28 cellular contexts compared by ENCODE assay signal in genomic region chr7:98683514-98683913, GRCh38.
"Had no signal": no experiment of that assay in that cellular context is flagged by ENCODE, and none has a peak within 500 bp of the region (broad histone marks: within the 10 kb centered on the region; RNA-seq: fewer than 3 reads in every experiment).

No MANE protein-coding gene starts in this region.

- H3K9me3 ChIP-seq: suprapubic skin, testis, thoracic aorta, thyroid gland, transverse colon, upper lobe of left lung, upper lobe of right lung, uterus, vagina had no signal

- H3K27ac ChIP-seq: stomach, suprapubic skin, testis, thoracic aorta, thyroid gland, tibial artery, tibial nerve, transverse colon, upper lobe of left lung, upper lobe of right lung, uterus, vagina had no signal

- H3K4me3 ChIP-seq: stomach, suprapubic skin, testis, thoracic aorta, thyroid gland, tibial artery, tibial nerve, transverse colon, upper lobe of left lung, upper lobe of right lung, uterus, vagina had no signal

- H3K4me1 ChIP-seq: stomach, suprapubic skin, testis, thyroid gland, tibial artery, tibial nerve, transverse colon, upper lobe of left lung, upper lobe of right lung, uterus, vagina had no signal

- DNase-seq: stimulated activated CD4-positive, alpha-beta T cell treated with anti-CD3 and anti-CD28 coated beads, Interleukin-2, amount 100 ng/mL, for 48 hours; stimulated activated CD4-positive, alpha-beta T cell treated with anti-CD3 and anti-CD28 coated beads, Interleukin-4, amount 100 ng/mL, for 1 hour; stimulated activated CD4-positive, alpha-beta T cell treated with anti-CD3 and anti-CD28 coated beads, Interleukin-4, amount 100 ng/mL, for 24 hours; stimulated activated CD4-positive, alpha-beta T cell treated with anti-CD3 and anti-CD28 coated beads, Interleukin-4, amount 100 ng/mL, for 4 hours; stimulated activated CD8-positive, alpha-beta memory T cell treated with anti-CD3 and anti-CD28 coated beads, Interleukin-4, amount 100 ng/mL, for 48 hours; stimulated activated naive B cell treated with anti-CD40 and anti-IgM and Interleukin-4, amounts not matched to agents 10 μg/mL and 1 μg/mL and 100 μg/mL, for 72 hours; stimulated activated naive CD4-positive, alpha-beta T cell; stimulated activated naive CD4-positive, alpha-beta T cell treated with Interleukin-2 at 50 U/mL for 16 hours; stimulated activated naive CD8-positive, alpha-beta T cell treated with anti-CD3 and anti-CD28 coated beads, Interleukin-15, amount 100 ng/mL, for 72 hours; stimulated activated naive CD8-positive, alpha-beta T cell treated with anti-CD3 and anti-CD28 coated beads, Interleukin-15, Interleukin-2, amounts not matched to agents 100 U/mL and 50 U/mL, for 24 hours; stomach; substantia nigra; testis; thyroid gland; tibial artery; transverse colon; trophoblast cell; upper lobe of left lung; upper lobe of right lung; uterus had no signal

- H3K36me3 Mint-ChIP-seq: stimulated activated effector memory CD8-positive, alpha-beta T cell treated with anti-CD3 and anti-CD28 coated beads, Interleukin-12 subunit alpha, Interleukin-12 subunit beta, amount 100 ng/mL, for 72 hours; stimulated activated memory B cell treated with anti-CD40 and anti-IgM and Interleukin-4, amounts not matched to agents 10 μg/mL and 1 μg/mL and 100 μg/mL, for 72 hours; type B pancreatic cell had no signal

- H3K27ac Mint-ChIP-seq: stimulated activated effector memory CD8-positive, alpha-beta T cell treated with anti-CD3 and anti-CD28 coated beads, Interleukin-12 subunit alpha, Interleukin-12 subunit beta, amount 100 ng/mL, for 72 hours; stimulated activated memory B cell treated with anti-CD40 and anti-IgM and Interleukin-4, amounts not matched to agents 10 μg/mL and 1 μg/mL and 100 μg/mL, for 72 hours; stimulated activated naive B cell treated with anti-CD40 and anti-IgM and Interleukin-4, amounts not matched to agents 10 μg/mL and 1 μg/mL and 100 μg/mL, for 72 hours; stimulated activated naive CD8-positive, alpha-beta T cell treated with anti-CD3 and anti-CD28 coated beads, Interleukin-15, amount 100 ng/mL, for 72 hours; stimulated activated naive CD8-positive, alpha-beta T cell treated with anti-CD3 and anti-CD28 coated beads, Interleukin-15, Interleukin-2, amounts not matched to agents 100 ng/mL and 50 ng/mL, for 24 hours; type B pancreatic cell had no signal

- H3K27me3 ChIP-seq: suprapubic skin, testis, thyroid gland, tibial nerve, upper lobe of left lung, upper lobe of right lung, uterus, vagina had no signal

- H3K4me3 Mint-ChIP-seq: stimulated activated effector memory CD8-positive, alpha-beta T cell treated with anti-CD3 and anti-CD28 coated beads, Interleukin-12 subunit alpha, Interleukin-12 subunit beta, amount 100 ng/mL, for 72 hours; stimulated activated memory B cell treated with anti-CD40 and anti-IgM and Interleukin-4, amounts not matched to agents 10 μg/mL and 1 μg/mL and 100 μg/mL, for 72 hours; stimulated activated naive B cell treated with anti-CD40 and anti-IgM and Interleukin-4, amounts not matched to agents 10 μg/mL and 1 μg/mL and 100 μg/mL, for 72 hours; stimulated activated naive CD8-positive, alpha-beta T cell treated with anti-CD3 and anti-CD28 coated beads, Interleukin-15, amount 100 ng/mL, for 72 hours; stimulated activated naive CD8-positive, alpha-beta T cell treated with anti-CD3 and anti-CD28 coated beads, Interleukin-15, Interleukin-2, amounts not matched to agents 100 ng/mL and 50 ng/mL, for 24 hours; type B pancreatic cell had no signal

- ATAC-seq: stimulated activated effector memory CD8-positive, alpha-beta T cell treated with anti-CD3 and anti-CD28 coated beads, Interleukin-12 subunit alpha, Interleukin-12 subunit beta, amount 100 ng/mL, for 72 hours; stimulated activated memory B cell treated with anti-CD40 and anti-IgM and Interleukin-4, amounts not matched to agents 10 μg/mL and 1 μg/mL and 100 μg/mL, for 72 hours; stimulated activated naive B cell treated with anti-CD40 and anti-IgM and Interleukin-4, amounts not matched to agents 10 μg/mL and 1 μg/mL and 100 μg/mL, for 72 hours; stimulated activated naive CD8-positive, alpha-beta T cell treated with anti-CD3 and anti-CD28 coated beads, Interleukin-15, amount 100 ng/mL, for 72 hours; stimulated activated naive CD8-positive, alpha-beta T cell treated with anti-CD3 and anti-CD28 coated beads, Interleukin-15, Interleukin-2, amounts not matched to agents 100 U/mL and 50 U/mL, for 24 hours; upper lobe of right lung had no signal

- H3K4me1 Mint-ChIP-seq: stimulated activated effector memory CD8-positive, alpha-beta T cell treated with anti-CD3 and anti-CD28 coated beads, Interleukin-12 subunit alpha, Interleukin-12 subunit beta, amount 100 ng/mL, for 72 hours; stimulated activated memory B cell treated with anti-CD40 and anti-IgM and Interleukin-4, amounts not matched to agents 10 μg/mL and 1 μg/mL and 100 μg/mL, for 72 hours; stimulated activated naive B cell treated with anti-CD40 and anti-IgM and Interleukin-4, amounts not matched to agents 10 μg/mL and 1 μg/mL and 100 μg/mL, for 72 hours had no signal

- H3K36me3 ChIP-seq: stomach, suprapubic skin, thoracic aorta, thyroid gland, tibial artery, tibial nerve, transverse colon, upper lobe of left lung, upper lobe of right lung, uterus, vagina had no signal
